In the genomic region with DNA sequence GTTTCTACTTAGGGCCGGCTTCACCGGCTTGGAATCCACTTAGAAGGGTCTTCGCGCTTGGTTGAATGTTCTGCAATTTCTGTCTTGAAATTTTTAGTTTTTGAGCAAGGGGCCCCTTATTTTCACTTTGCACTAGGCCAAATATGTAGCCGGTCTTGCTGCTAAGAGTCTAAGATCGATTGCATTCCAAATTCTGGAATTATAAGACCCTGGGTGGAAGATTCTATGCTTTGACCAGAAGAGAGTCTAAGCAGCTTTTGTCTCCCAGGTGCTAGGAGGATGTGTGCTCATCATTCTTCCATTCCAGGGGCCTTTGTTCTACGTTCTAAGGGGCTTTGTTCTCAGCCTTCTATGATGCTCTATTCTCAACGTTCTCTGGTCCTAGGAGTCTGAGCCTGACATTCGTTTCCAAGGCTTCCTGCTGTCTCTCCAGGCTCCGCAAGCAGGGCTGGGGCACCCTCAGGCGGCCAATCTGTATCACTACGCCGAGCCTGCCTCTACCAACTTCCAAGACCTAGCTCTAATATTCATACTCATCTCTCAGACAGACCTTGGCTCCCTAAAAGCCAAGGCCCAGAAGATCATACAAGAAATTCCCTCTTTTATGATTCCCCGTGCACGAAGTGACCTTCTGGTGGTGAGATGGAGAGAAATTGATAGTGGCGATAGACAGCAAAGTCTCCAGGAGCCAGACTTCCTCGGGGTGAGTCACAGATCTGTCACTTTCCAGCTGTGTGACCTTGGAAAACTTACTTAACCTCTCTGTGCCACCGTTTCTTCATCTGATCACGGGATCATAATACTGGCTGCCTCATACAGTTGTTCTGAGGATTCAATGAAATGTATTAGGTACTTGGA, we compare ENCODE assay signal across 1 cellular context.
TF ChIP-seq lines count a peak whose summit lies in the region.

No MANE protein-coding gene starts in this region.

TF ChIP-seq in A549, 52 proteins besides CTCF, POLR2A, EP300 and RAD21 (continued from another document):
- TF ChIP-seq, protein P1, sequence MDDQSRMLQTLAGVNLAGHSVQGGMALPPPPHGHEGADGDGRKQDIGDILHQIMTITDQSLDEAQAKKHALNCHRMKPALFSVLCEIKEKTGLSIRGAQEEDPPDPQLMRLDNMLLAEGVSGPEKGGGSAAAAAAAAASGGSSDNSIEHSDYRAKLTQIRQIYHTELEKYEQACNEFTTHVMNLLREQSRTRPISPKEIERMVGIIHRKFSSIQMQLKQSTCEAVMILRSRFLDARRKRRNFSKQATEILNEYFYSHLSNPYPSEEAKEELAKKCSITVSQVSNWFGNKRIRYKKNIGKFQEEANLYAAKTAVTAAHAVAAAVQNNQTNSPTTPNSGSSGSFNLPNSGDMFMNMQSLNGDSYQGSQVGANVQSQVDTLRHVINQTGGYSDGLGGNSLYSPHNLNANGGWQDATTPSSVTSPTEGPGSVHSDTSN (IDR thresholded peaks at IDR 0.05) = no peak
